In genomic region chr11:128888034-128888985, GRCh38 we compare ENCODE assay signal across 24 cellular contexts. TPM values are rescaled to one million over a fixed set of nuclear protein-coding genes. Genes with fewer than 3 reads are reported as not detected.
DNase-seq lines count a peak whose midpoint lies in the region; ATAC-seq and TF ChIP-seq lines count a peak whose summit lies in the region.
"Had no signal": no experiment of that assay in that cellular context is flagged by ENCODE, and none has a peak within 500 bp of the region (broad histone marks: within the 10 kb centered on the region; RNA-seq: fewer than 3 reads in every experiment).

No MANE protein-coding gene starts in this region.

- peak overlapping the region; percentile 27; the same call in 1 of the 2 replicates for H3K27ac ChIP-seq in RWPE1
- H3K27ac ChIP-seq: A549, adrenal gland, HL-60, psoas muscle, upper lobe of right lung had no signal

- H3K27ac Mint-ChIP-seq in progenitor cell of endocrine pancreas: peak overlapping the region; percentile 11
- H3K27ac Mint-ChIP-seq: activated CD8-positive, alpha-beta T cell treated with anti-CD3 and anti-CD28 coated beads for 36 hours had no signal

- H3K4me3 Mint-ChIP-seq in progenitor cell of endocrine pancreas (ENCODE audit: low read depth): no peak overlapping the region
- H3K4me3 Mint-ChIP-seq: activated CD8-positive, alpha-beta T cell treated with anti-CD3 and anti-CD28 coated beads for 36 hours had no signal

- POLR2A ChIA-PET in RWPE1 (lab: Yijun Ruan, JAX; ENCODE audit: low non-redundant PET): interaction anchor here (0.7 kb wide), 1 partner anchor 136 kb away, joined by 6 read pairs; no protein-coding TSS in a partner anchor

- no peak for ATAC-seq in activated CD4-positive, CD25-positive, alpha-beta regulatory T cell treated with anti-CD3 and anti-CD28 coated beads, Interleukin-2, amount 50 U/mL, for 24 hours
- ATAC-seq: A549; activated CD8-positive, alpha-beta T cell treated with anti-CD3 and anti-CD28 coated beads for 36 hours; mucosa of descending colon; psoas muscle; upper lobe of right lung had no signal

- CTCF ChIA-PET in RWPE1 (lab: Yijun Ruan, JAX): interaction anchor here (0.6 to 6.1 kb wide), 4 partner anchors 15 to 69 kb away, joined by 3 to 103 read pairs (median 4); no protein-coding TSS in a partner anchor

- peaks cover 18% of the 10 kb centered on the region for H3K4me1 Mint-ChIP-seq in progenitor cell of endocrine pancreas (ENCODE audit: low read depth)

- DNase-seq in activated CD4-positive, CD25-positive, alpha-beta regulatory T cell treated with anti-CD3 and anti-CD28 coated beads, Interleukin-2, amount 50 U/mL, for 72 hours: peak; percentile 25
- peak; percentile 45 for DNase-seq in RWPE1 (ENCODE audit: low spot score)
- peak; percentile 74 for DNase-seq in epithelial cell of esophagus (ENCODE audit: low read depth)
- DNase-seq in progenitor cell of endocrine pancreas (ENCODE audit: low spot score, unreplicated experiment): no peak
- DNase-seq in AG08396 (ENCODE audit: low spot score): no peak
- no peak for DNase-seq in DMS53 treated with DMSO at 0.1 percent for 48 hours (lab: John Stamatoyannopoulos, UW; ENCODE audit: unreplicated experiment)
- DNase-seq in T-helper 1 cell: no peak
- DNase-seq: activated CD8-positive, alpha-beta T cell treated with anti-CD3 and anti-CD28 coated beads for 36 hours; activated naive CD4-positive, alpha-beta T cell; activated T-cell treated with anti-CD3 and anti-CD28 coated beads, Interleukin-2, amount 50 U/mL, for 1 hour; adrenal gland; dermis blood vessel endothelial cell; mucosa of descending colon; NCI-H1417 treated with DMSO at 0.1 percent for 48 hours; NCI-H748 treated with DMSO at 0.1 percent for 48 hours; psoas muscle; upper lobe of right lung had no signal

- peaks cover 75% of the 10 kb centered on the region for H3K27me3 Mint-ChIP-seq in progenitor cell of endocrine pancreas

- H3K4me3 ChIP-seq in epithelial cell of esophagus (ENCODE audit: low read length): no peak overlapping the region
- H3K4me3 ChIP-seq: A549, adrenal gland, mucosa of descending colon, psoas muscle, upper lobe of right lung had no signal

- no peaks in the 10 kb centered on the region for H3K9me3 Mint-ChIP-seq in progenitor cell of endocrine pancreas (ENCODE audit: low read depth)
- H3K9me3 Mint-ChIP-seq: activated CD8-positive, alpha-beta T cell treated with anti-CD3 and anti-CD28 coated beads for 36 hours had no signal

- TF ChIP-seq CTCF in RWPE1 (conservative IDR thresholded peaks at IDR 0.05; ENCODE audit: low read depth) (0 out of 2 replicates have a peak, but pooled peaks have one; percentile 26), epithelial cell of esophagus (IDR thresholded peaks at IDR 0.05; ENCODE audit: insufficient read depth, low read depth, low read length, missing control alignments) (peak; percentile 57), progenitor cell of endocrine pancreas (IDR thresholded peaks at IDR 0.05; ENCODE audit: unreplicated experiment) (peak; percentile 28)

- H3K36me3 Mint-ChIP-seq in progenitor cell of endocrine pancreas (ENCODE audit: insufficient read depth): no peaks in the 10 kb centered on the region

RNA-seq across cellular contexts. Expression of gene KCNJ5, which starts 2.8 kb away (rescaled TPM):
- 0.78 and 1.1 TPM in 2 replicates for total RNA-seq in progenitor cell of endocrine pancreas
- total RNA-seq: activated CD8-positive, alpha-beta T cell treated with anti-CD3 and anti-CD28 coated beads for 36 hours; dermis blood vessel endothelial cell; T-helper 2 cell treated with Interferon-gamma antibody and Interleukin-4, amounts not matched to agents 100 ng/mL and 5 ng/mL, for 36 hours had no signal

RNA-seq across cellular contexts. Expression of gene KCNJ1, which starts 21.2 kb away (rescaled TPM):
- total RNA-seq in progenitor cell of endocrine pancreas: not detected in 2 replicates
- total RNA-seq: activated CD8-positive, alpha-beta T cell treated with anti-CD3 and anti-CD28 coated beads for 36 hours; adrenal gland; endothelial cell of umbilical vein; mucosa of descending colon; psoas muscle; skeletal muscle tissue; T-helper 2 cell treated with Interferon-gamma antibody and Interleukin-4, amounts not matched to agents 100 ng/mL and 5 ng/mL, for 36 hours had no signal

RNA-seq across cellular contexts. Expression of gene TP53AIP1, which starts 54.4 kb away (rescaled TPM):
- total RNA-seq in progenitor cell of endocrine pancreas: 0.12 and 0.31 TPM in 2 replicates
- total RNA-seq: activated CD8-positive, alpha-beta T cell treated with anti-CD3 and anti-CD28 coated beads for 36 hours; dermis blood vessel endothelial cell; endothelial cell of umbilical vein; skeletal muscle tissue; subcutaneous adipose tissue; T-helper 2 cell treated with Interferon-gamma antibody and Interleukin-4, amounts not matched to agents 100 ng/mL and 5 ng/mL, for 36 hours; upper lobe of right lung had no signal

Comparison
In these comparisons a context has a peak if more than half of its experiments do, and no peak if none do; other contexts are left out.
1. DNase-seq: peak in activated CD4-positive, CD25-positive, alpha-beta regulatory T cell treated with anti-CD3 and anti-CD28 coated beads, Interleukin-2, amount 50 U/mL, for 72 hours (single experiment), RWPE1 (single experiment) and epithelial cell of esophagus (single experiment); none in progenitor cell of endocrine pancreas (single experiment), AG08396 (single experiment), DMS53 treated with DMSO at 0.1 percent for 48 hours (single experiment) and T-helper 1 cell (0 of 5).
2. Peak in every context shown above with its lines, with median percentiles within 50 percentile points of each other: CTCF ChIP-seq.